18 cellular contexts compared by ENCODE assay signal in the genomic region with DNA sequence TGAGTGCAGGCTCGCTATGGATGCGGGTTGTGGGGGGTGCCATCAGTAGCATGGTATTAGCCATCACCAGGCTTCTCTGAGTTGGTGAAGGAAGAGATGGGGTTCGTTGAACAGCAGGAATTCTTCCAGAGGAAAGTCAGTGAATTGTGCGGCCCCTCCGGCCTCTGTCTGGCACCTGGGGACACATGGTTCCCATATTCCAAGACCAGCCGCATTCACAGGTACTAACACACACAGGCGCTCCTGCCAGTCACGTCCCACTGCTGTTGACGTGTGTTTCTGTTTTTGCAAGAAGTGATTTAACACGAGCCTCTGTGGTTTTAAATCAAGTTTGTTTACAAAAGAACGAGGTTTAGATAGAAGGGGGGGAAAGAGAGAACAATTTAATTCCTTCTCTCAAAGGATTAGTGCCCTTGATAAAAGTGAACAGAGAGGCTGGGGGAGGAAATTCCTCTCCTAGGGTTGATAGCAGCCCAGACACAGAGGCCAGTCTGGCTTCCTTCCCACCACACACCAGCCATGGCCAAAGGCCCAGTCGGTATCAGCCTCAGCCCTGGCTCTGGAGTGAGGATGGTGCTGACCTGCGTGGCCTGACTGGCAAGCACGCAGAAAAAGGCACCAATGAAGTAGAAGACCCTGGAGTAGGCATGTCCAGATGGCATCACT.
DNase-seq lines count a peak whose midpoint lies in the region; TF ChIP-seq lines count a peak whose summit lies in the region.
"Had no signal": no experiment of that assay in that cellular context is flagged by ENCODE, and none has a peak within 500 bp of the region (broad histone marks: within the 10 kb centered on the region; RNA-seq: fewer than 3 reads in every experiment).

No MANE protein-coding gene starts in this region.

- H3K27me3 ChIP-seq in kidney epithelial cell (ENCODE audit: control insufficient read depth, insufficient read depth, low read length) (no peaks in the 10 kb centered on the region), trophoblast cell (ENCODE audit: insufficient read depth, low read length) (no peaks in the 10 kb centered on the region), ascending aorta (no peaks in the 10 kb centered on the region)
- H3K27me3 ChIP-seq: SJCRH30 had no signal

- H2BK5ac ChIP-seq in trophoblast cell (ENCODE audit: low read depth, low read length, poor library complexity), result no peak overlapping the region

- H4K91ac ChIP-seq in trophoblast cell (ENCODE audit: low read depth, low read length), result peak overlapping the region; percentile 11

- H3K79me1 ChIP-seq in trophoblast cell (ENCODE audit: low read length), result peaks cover 3% of the 10 kb centered on the region

- H3K4me1 ChIP-seq in trophoblast cell (ENCODE audit: control insufficient read depth in 1 of 2, insufficient read depth in 2 of 2, low read length in 2 of 2) (peaks cover 4 to 11% of the 10 kb centered on the region in 2 experiments), ascending aorta (no peaks in the 10 kb centered on the region)
- H3K4me1 ChIP-seq: SJCRH30 had no signal

- no peak overlapping the region for H3K4me2 ChIP-seq in trophoblast cell (ENCODE audit: low read length)

- no peak overlapping the region for H4K8ac ChIP-seq in trophoblast cell (ENCODE audit: low read depth, low read length)

- H2AK5ac ChIP-seq in trophoblast cell (ENCODE audit: low read length), result no peak overlapping the region

- DNase-seq in AG08395 (ENCODE audit: low spot score) (peak; percentile 41), cerebellum (ENCODE audit: low spot score) (peak; percentile 5), kidney epithelial cell (ENCODE audit: low read depth) (peak; percentile 57), trophoblast cell (no peak), ascending aorta (ENCODE audit: low spot score in 2 of 2) (no peak), DMS153 (lab: John Stamatoyannopoulos, UW) (no peak), NCI-H128 (lab: John Stamatoyannopoulos, UW; ENCODE audit: unreplicated experiment) (no peak)
- no peak for DNase-seq in activated CD4-positive, alpha-beta T cell treated with anti-CD3 and anti-CD28 coated beads, Interleukin-2, amount 50 U/mL, for 1 hour
- DNase-seq: activated CD8-positive, alpha-beta memory T cell treated with anti-CD3 and anti-CD28 coated beads, Interleukin-2, amount 50 U/mL, for 4 hours; activated naive CD4-positive, alpha-beta T cell; CD4-positive, CD25-positive, alpha-beta regulatory T cell; DMS79 treated with DMSO at 0.1 percent for 48 hours; NCI-H187 treated with DMSO at 0.1 percent for 48 hours; retina; SJCRH30; stimulated activated CD4-positive, alpha-beta T cell treated with anti-CD3 and anti-CD28 coated beads, Interleukin-4, amount 100 ng/mL, for 24 hours; stimulated activated CD8-positive, alpha-beta memory T cell treated with anti-CD3 and anti-CD28 coated beads, Interleukin-4, amount 100 ng/mL, for 48 hours; T-helper 9 cell had no signal

- H3K4me3 ChIP-seq in kidney epithelial cell (ENCODE audit: low read depth, low read length), result no peak overlapping the region
- no peak overlapping the region for H3K4me3 ChIP-seq in trophoblast cell (ENCODE audit: low read depth, low read length)
- no peak overlapping the region for H3K4me3 ChIP-seq in ascending aorta
- H3K4me3 ChIP-seq: SJCRH30 had no signal

- no peak for TF ChIP-seq CTCF in kidney epithelial cell (IDR thresholded peaks at IDR 0.05; ENCODE audit: insufficient read depth, low read length, poor library complexity, severe bottlenecking)
- TF ChIP-seq CTCF in ascending aorta (IDR thresholded peaks at IDR 0.05), result no peak

- intact Hi-C loops in ascending aorta (cut with DNase I), result no loop called here

- H2BK120ac ChIP-seq in trophoblast cell (ENCODE audit: insufficient read depth, low read length, poor library complexity), result peak overlapping the region; percentile 18

- H3K79me2 ChIP-seq in trophoblast cell (ENCODE audit: control insufficient read depth, insufficient read depth, low read length, poor library complexity), result peaks cover 2% of the 10 kb centered on the region

- H4K12ac ChIP-seq in trophoblast cell (ENCODE audit: low read depth, low read length), result no peak overlapping the region

- H2AFZ ChIP-seq in trophoblast cell (ENCODE audit: insufficient read depth, low read length, poor library complexity), result no peak overlapping the region

- no peaks in the 10 kb centered on the region for H3K9me3 ChIP-seq in trophoblast cell (ENCODE audit: insufficient read depth, low read depth, low read length)
- H3K9me3 ChIP-seq in ascending aorta, result no peaks in the 10 kb centered on the region
- H3K9me3 ChIP-seq: SJCRH30 had no signal

- H3K4ac ChIP-seq in trophoblast cell (ENCODE audit: low read depth, low read length), result no peak overlapping the region

- H3K36me3 ChIP-seq in kidney epithelial cell (ENCODE audit: control insufficient read depth, insufficient read depth, low read length) (no peaks in the 10 kb centered on the region), trophoblast cell (ENCODE audit: control insufficient read depth in 1 of 2, insufficient read depth in 2 of 2, low read length in 2 of 2) (no peaks in the 10 kb centered on the region), ascending aorta (no peaks in the 10 kb centered on the region)
- H3K36me3 ChIP-seq: SJCRH30 had no signal

- no peak overlapping the region for H3K9ac ChIP-seq in trophoblast cell (ENCODE audit: low read length)

- no peak overlapping the region for H3K14ac ChIP-seq in trophoblast cell (ENCODE audit: low read length)

- H3K27ac ChIP-seq in trophoblast cell (ENCODE audit: low read depth, low read length), result no peak overlapping the region
- no peak overlapping the region for H3K27ac ChIP-seq in ascending aorta
- H3K27ac ChIP-seq: SJCRH30 had no signal

- H3K23ac ChIP-seq in trophoblast cell (ENCODE audit: low read length), result no peak overlapping the region

- WGBS in trophoblast cell (ENCODE audit: extremely low coverage, insufficient coverage, insufficient read length), result no CpG with 5 or more reads among the region's 14 CpGs

- H2BK12ac ChIP-seq in trophoblast cell (ENCODE audit: low read length), result peak overlapping the region; percentile 75

- H3K18ac ChIP-seq in trophoblast cell (ENCODE audit: low read length), result no peak overlapping the region

Comparison
In these comparisons a context has a peak if more than half of its experiments do, and no peak if none do; other contexts are left out.
1. DNase-seq: peak in AG08395 (single experiment), cerebellum (single experiment) and kidney epithelial cell (single experiment); none in trophoblast cell (0 of 2), activated CD4-positive, alpha-beta T cell treated with anti-CD3 and anti-CD28 coated beads, Interleukin-2, amount 50 U/mL, for 1 hour (single experiment), ascending aorta (0 of 2), DMS153 (single experiment) and NCI-H128 (single experiment).